Comparison of ENCODE assay signal across 8 cellular contexts in genomic region chr2:24075915-24076848, GRCh38. TPM values are rescaled to one million over a fixed set of nuclear protein-coding genes. Genes with fewer than 3 reads are reported as not detected.
A peak's percentile ranks its signal among the peaks of the same experiment; 100 is the strongest.
DNase-seq lines count a peak whose midpoint lies in the region; ATAC-seq, FAIRE-seq and TF ChIP-seq lines count a peak whose summit lies in the region.

Gene SF3B6 (minus strand): TSS chr2:24076326. CDS start chr2:24076229, 97 bp downstream.

- H3K36me3 Mint-ChIP-seq in astrocyte (ENCODE audit: low read depth, unreplicated experiment) = peaks cover 10% of the 10 kb centered on the region

- peak within 1 kb of the TSS; percentile 99 for H3K4me3 ChIP-seq in astrocyte (ENCODE audit: insufficient read depth, low read depth, low read length)
- peak within 1 kb of the TSS; percentile 87 for H3K4me3 ChIP-seq in right cardiac atrium (ENCODE audit: low read length)
- H3K4me3 ChIP-seq in uterus = peak within 1 kb of the TSS; percentile 64 to 79

- H3K4me3 Mint-ChIP-seq in astrocyte (ENCODE audit: unreplicated experiment) = peak within 1 kb of the TSS; percentile 98

- H3K27ac ChIP-seq in astrocyte (ENCODE audit: low read depth, low read length) = peak within 1 kb of the TSS; percentile 90
- peak within 1 kb of the TSS; percentile 92 for H3K27ac ChIP-seq in right cardiac atrium (ENCODE audit: low read length)
- peak within 1 kb of the TSS; percentile 87 to 95 for H3K27ac ChIP-seq in uterus

- WGBS in right cardiac atrium = under 1% methylated on average over 64 of the region's 64 CpGs

- H3K27me3 ChIP-seq in astrocyte (ENCODE audit: insufficient read depth, low read length) (no peaks in the 10 kb centered on the region), right cardiac atrium (ENCODE audit: control insufficient read depth, insufficient read depth) (no peaks in the 10 kb centered on the region), uterus (no peaks in the 10 kb centered on the region)

- H3K27ac Mint-ChIP-seq in astrocyte (ENCODE audit: unreplicated experiment) = peak within 1 kb of the TSS; percentile 92

- ATAC-seq in GM18505 (IDR thresholded peaks at IDR 0.05; ENCODE audit: unreplicated experiment) (peak; percentile 87), HG02973 (IDR thresholded peaks at IDR 0.05; ENCODE audit: unreplicated experiment) (peak; percentile 90), right cardiac atrium (peak; percentile 97)

- peaks cover 8% of the 10 kb centered on the region for H3K4me1 ChIP-seq in astrocyte (ENCODE audit: insufficient read depth, low read length)
- H3K4me1 ChIP-seq in right cardiac atrium (ENCODE audit: control insufficient read depth, insufficient read depth, low read length) = peaks cover 2% of the 10 kb centered on the region
- no peaks in the 10 kb centered on the region for H3K4me1 ChIP-seq in uterus

- peak within 1 kb of the TSS; percentile 90 for H2AFZ ChIP-seq in astrocyte (ENCODE audit: low read depth, low read length)

- intact Hi-C loops in right cardiac atrium (cut with DNase I) (no loop called here), uterus (cut with DNase I; ENCODE audit: low total_unique reads) (loop anchor here (10.0 kb wide), 1 partner anchor 151 kb away; the partner anchor contains the start of gene ATAD2B)

- peak within 1 kb of the TSS; percentile 91 for H3K4me2 ChIP-seq in astrocyte (ENCODE audit: low read length)

- H3K9ac ChIP-seq in astrocyte (ENCODE audit: low read length) = peak within 1 kb of the TSS; percentile 98

- TF ChIP-seq POLR2A in GM18505 (IDR thresholded peaks at IDR 0.05; ENCODE audit: borderline replicate concordance, extremely low read depth, insufficient read depth, insufficient read length) = peak; percentile 95
- TF ChIP-seq POLR2A in uterus (IDR thresholded peaks at IDR 0.05) = peak; percentile 51 to 70

- H3K9me3 Mint-ChIP-seq in astrocyte (ENCODE audit: unreplicated experiment) = no peaks in the 10 kb centered on the region

- H3K4me1 Mint-ChIP-seq in astrocyte (ENCODE audit: low read depth, unreplicated experiment) = peaks cover 3% of the 10 kb centered on the region

- DNase-seq in NCI-H2029 (lab: John Stamatoyannopoulos, UW) (peak; percentile 99), T-helper 22 cell (ENCODE audit: low read depth) (peak; percentile 100), astrocyte (ENCODE audit: low read depth) (peak; percentile 96), right cardiac atrium (peak; percentile 98 to 99 (median 98)), pulmonary artery endothelial cell (ENCODE audit: low read depth, low spot score) (peak; percentile 93), uterus (peak; percentile 97 to 98)

- H3K9me3 ChIP-seq in astrocyte (ENCODE audit: insufficient read depth, low read depth, low read length) = no peaks in the 10 kb centered on the region
- H3K9me3 ChIP-seq in right cardiac atrium (ENCODE audit: control insufficient read depth, low read length) = no peaks in the 10 kb centered on the region
- no peaks in the 10 kb centered on the region for H3K9me3 ChIP-seq in uterus

- peaks cover 20% of the 10 kb centered on the region for H4K20me1 ChIP-seq in astrocyte (ENCODE audit: insufficient read depth, low read length)

- H3K36me3 ChIP-seq in astrocyte (ENCODE audit: insufficient read depth, low read length) (peaks cover 31% of the 10 kb centered on the region), uterus (no peaks in the 10 kb centered on the region)

- H3K27me3 Mint-ChIP-seq in astrocyte (ENCODE audit: low read depth, unreplicated experiment) = no peaks in the 10 kb centered on the region

- peaks cover 47% of the 10 kb centered on the region for H3K79me2 ChIP-seq in astrocyte (ENCODE audit: insufficient read depth, low read length)

- FAIRE-seq in astrocyte (lab: Jason Lieb, UNC) = peak; percentile 29

- TF ChIP-seq CTCF in astrocyte (IDR thresholded peaks at IDR 0.05; ENCODE audit: insufficient read depth, low read depth, low read length) = no peak
- TF ChIP-seq CTCF in uterus (IDR thresholded peaks at IDR 0.05) = peak in 2 of 4 experiments; percentile 21 to 28

RNA-seq across cellular contexts. Expression of gene SF3B6, which starts in this region (rescaled TPM):
- total RNA-seq in astrocyte = 105 and 106 TPM in 2 replicates
- total RNA-seq in right cardiac atrium = 10 to 100 TPM; 54.7 to 59.2 (median 58.3) TPM
- 101 TPM for polyA plus RNA-seq in right cardiac atrium
- total RNA-seq in pulmonary artery endothelial cell = 179 and 232 TPM in 2 replicates
- total RNA-seq in uterus = 10 to 100 TPM; 55.0 to 99.0 (median 77.1) TPM

Comparison
In these comparisons a context has a peak if more than half of its experiments do, and no peak if none do; other contexts are left out.
1. Peak in every context shown above with its lines: DNase-seq, ATAC-seq, H3K4me3 ChIP-seq and H3K27ac ChIP-seq.